In the genomic region with DNA sequence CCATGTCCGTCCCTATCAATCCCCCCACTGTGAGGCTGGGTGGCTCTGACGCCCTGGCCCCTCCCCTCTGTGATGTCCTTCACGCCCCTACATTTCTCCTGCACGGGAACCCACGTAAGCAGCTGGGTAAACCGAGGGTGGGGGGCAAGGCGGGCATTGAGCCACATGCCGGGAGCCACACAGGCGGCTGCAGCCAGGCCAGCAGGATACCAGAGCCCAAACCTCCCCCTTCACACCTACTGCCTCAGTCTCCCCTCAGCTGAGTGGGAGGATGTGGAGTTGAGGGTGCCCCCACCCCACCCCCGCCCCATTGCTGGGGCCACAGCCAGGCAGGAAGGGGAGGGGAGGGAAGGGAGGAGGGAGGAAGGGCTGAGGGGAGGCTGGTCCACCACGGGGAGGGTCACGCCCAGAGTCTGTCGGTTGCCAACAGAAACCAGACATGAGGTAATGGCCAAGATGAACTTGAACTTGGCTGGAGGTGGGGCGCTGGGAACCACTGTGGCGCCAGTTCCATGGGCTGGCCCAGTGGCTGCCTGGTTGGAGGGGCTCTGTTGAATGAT, we compare ENCODE assay signal across 8 cellular contexts. TPM values are rescaled to one million over a fixed set of nuclear protein-coding genes. Genes with fewer than 3 reads are reported as not detected.
DNase-seq lines count a peak whose midpoint lies in the region; ATAC-seq and TF ChIP-seq lines count a peak whose summit lies in the region.

No MANE protein-coding gene starts in this region.

- no peaks in the 10 kb centered on the region for H3K9me3 Mint-ChIP-seq in CD4-positive, alpha-beta memory T cell

- H3K9me3 ChIP-seq in prostate gland, result no peaks in the 10 kb centered on the region
- no peaks in the 10 kb centered on the region for H3K9me3 ChIP-seq in CD4-positive, alpha-beta memory T cell (ENCODE audit: control insufficient read depth in 1 of 2, low read length in 2 of 2)

- CTCF ChIA-PET in CD4-positive, alpha-beta memory T cell (lab: Charles Lee; ENCODE audit: partially characterized antibody), result no interaction called here

- no peak overlapping the region for H3K4me3 Mint-ChIP-seq in CD4-positive, alpha-beta memory T cell

- POLR2A ChIA-PET in CD4-positive, alpha-beta memory T cell (lab: Charles Lee; ENCODE audit: partially characterized antibody), result no interaction called here

- no peaks in the 10 kb centered on the region for H3K27me3 Mint-ChIP-seq in CD4-positive, alpha-beta memory T cell

- peaks cover 6 to 16% of the 10 kb centered on the region in 2 donors for H3K36me3 ChIP-seq in prostate gland
- peaks cover 4% of the 10 kb centered on the region for H3K36me3 ChIP-seq in CD4-positive, alpha-beta memory T cell (ENCODE audit: insufficient read depth, low read length)

- H3K4me3 ChIP-seq in prostate gland, result no peak overlapping the region
- no peak overlapping the region for H3K4me3 ChIP-seq in CD4-positive, alpha-beta memory T cell (ENCODE audit: low read length in 2 of 2)

- no peaks in the 10 kb centered on the region for H3K4me1 Mint-ChIP-seq in CD4-positive, alpha-beta memory T cell

- peaks cover 6 to 16% of the 10 kb centered on the region in 2 donors for H3K36me3 Mint-ChIP-seq in CD4-positive, alpha-beta memory T cell

- no peaks in the 10 kb centered on the region for H3K4me1 ChIP-seq in prostate gland (replicated peaks)
- H3K4me1 ChIP-seq in CD4-positive, alpha-beta memory T cell (ENCODE audit: insufficient read depth, low read length), result no peaks in the 10 kb centered on the region

- ATAC-seq in left cardiac atrium (peak; percentile 89 to 90), HG02870 (IDR thresholded peaks at IDR 0.05; ENCODE audit: unreplicated experiment) (no peak), HG03139 (IDR thresholded peaks at IDR 0.05; ENCODE audit: unreplicated experiment) (no peak)

- no peak overlapping the region for H3K27ac Mint-ChIP-seq in CD4-positive, alpha-beta memory T cell

- no peak for TF ChIP-seq POLR2A in prostate gland (IDR thresholded peaks at IDR 0.05)

- TF ChIP-seq CTCF in prostate gland (IDR thresholded peaks at IDR 0.05), result no peak

- peak; percentile 50 for DNase-seq in ELR (ENCODE audit: low read depth)
- peak; percentile 94 for DNase-seq in amniotic epithelial cell (ENCODE audit: low read depth)
- peak; percentile 94 for DNase-seq in left cardiac atrium
- DNase-seq in prostate gland (ENCODE audit: low spot score), result peak; percentile 40
- no peak for DNase-seq in stimulated activated CD4-positive, alpha-beta T cell treated with anti-CD3 and anti-CD28 coated beads, Interleukin-2, amount 100 ng/mL, for 24 hours
- DNase-seq in CD4-positive, alpha-beta memory T cell, result no peak

- H3K27ac ChIP-seq in prostate gland, result peak overlapping the region; percentile 74 to 79
- H3K27ac ChIP-seq in CD4-positive, alpha-beta memory T cell (ENCODE audit: low read depth, low read length), result no peak overlapping the region

- WGBS in prostate gland, result 46% methylated on average over 15 of the region's 15 CpGs

- no peaks in the 10 kb centered on the region for H3K27me3 ChIP-seq in prostate gland (replicated peaks; ENCODE audit: insufficient read depth)
- no peaks in the 10 kb centered on the region for H3K27me3 ChIP-seq in CD4-positive, alpha-beta memory T cell (ENCODE audit: insufficient read depth, low read length)

- intact Hi-C loops in left cardiac atrium (cut with DNase I) (no loop called here), prostate gland (cut with DNase I) (no loop called here)
- intact Hi-C loops in CD4-positive, alpha-beta memory T cell (cut with micrococcal nuclease), result no loop called here

RNA-seq across cellular contexts. Expression of a gene that starts 20.9 kb away (rescaled TPM):
- total RNA-seq in left cardiac atrium (not detected), prostate gland (1 to 10 TPM in 1 of 2 donors, under 1 TPM in 1; 0.32 to 1.6 TPM)
- total RNA-seq in CD4-positive, alpha-beta memory T cell, result not detected
- polyA plus RNA-seq in CD4-positive, alpha-beta memory T cell, result not detected

RNA-seq across cellular contexts. Expression of a gene that starts 23.8 kb away (rescaled TPM):
- total RNA-seq in left cardiac atrium (not detected), prostate gland (1 to 10 TPM in 1 of 2 donors, not detected in 1; 1.7 TPM)
- total RNA-seq in CD4-positive, alpha-beta memory T cell, result not detected
- polyA plus RNA-seq in CD4-positive, alpha-beta memory T cell, result not detected

RNA-seq across cellular contexts. Expression of a gene that starts 41.1 kb away (rescaled TPM):
- total RNA-seq in left cardiac atrium, result 10 to 100 TPM; 10.4 to 13.2 TPM
- 10 to 100 TPM; 26.1 to 26.9 TPM for total RNA-seq in prostate gland
- 1 to 10 TPM; 8.3 TPM for total RNA-seq in CD4-positive, alpha-beta memory T cell
- 10 to 100 TPM in 1 of 2 donors, 1 to 10 TPM in 1; 3.1 to 13.0 TPM for polyA plus RNA-seq in CD4-positive, alpha-beta memory T cell

RNA-seq across cellular contexts. Expression of a gene that starts 46.7 kb away (rescaled TPM):
- 10 to 100 TPM; 19.5 to 22.6 TPM for total RNA-seq in left cardiac atrium
- total RNA-seq in prostate gland, result 10 to 100 TPM; 32.2 to 64.9 TPM
- total RNA-seq in CD4-positive, alpha-beta memory T cell, result 10 to 100 TPM; 73.3 to 73.7 TPM
- polyA plus RNA-seq in CD4-positive, alpha-beta memory T cell, result 10 to 100 TPM in 1 of 2 donors, 1 to 10 TPM in 1; 7.1 to 16.0 TPM

Comparison
In these comparisons a context has a peak if more than half of its experiments do, and no peak if none do; other contexts are left out.
1. DNase-seq: peak in ELR (single experiment), amniotic epithelial cell (single experiment), left cardiac atrium (single experiment) and prostate gland (single experiment); none in stimulated activated CD4-positive, alpha-beta T cell treated with anti-CD3 and anti-CD28 coated beads, Interleukin-2, amount 100 ng/mL, for 24 hours (0 of 2) and CD4-positive, alpha-beta memory T cell (0 of 5).
2. ATAC-seq: peak in left cardiac atrium (2 of 2); none in HG02870 (single experiment) and HG03139 (single experiment).